ENCODE assay signal across 8 cellular contexts in the genomic region with DNA sequence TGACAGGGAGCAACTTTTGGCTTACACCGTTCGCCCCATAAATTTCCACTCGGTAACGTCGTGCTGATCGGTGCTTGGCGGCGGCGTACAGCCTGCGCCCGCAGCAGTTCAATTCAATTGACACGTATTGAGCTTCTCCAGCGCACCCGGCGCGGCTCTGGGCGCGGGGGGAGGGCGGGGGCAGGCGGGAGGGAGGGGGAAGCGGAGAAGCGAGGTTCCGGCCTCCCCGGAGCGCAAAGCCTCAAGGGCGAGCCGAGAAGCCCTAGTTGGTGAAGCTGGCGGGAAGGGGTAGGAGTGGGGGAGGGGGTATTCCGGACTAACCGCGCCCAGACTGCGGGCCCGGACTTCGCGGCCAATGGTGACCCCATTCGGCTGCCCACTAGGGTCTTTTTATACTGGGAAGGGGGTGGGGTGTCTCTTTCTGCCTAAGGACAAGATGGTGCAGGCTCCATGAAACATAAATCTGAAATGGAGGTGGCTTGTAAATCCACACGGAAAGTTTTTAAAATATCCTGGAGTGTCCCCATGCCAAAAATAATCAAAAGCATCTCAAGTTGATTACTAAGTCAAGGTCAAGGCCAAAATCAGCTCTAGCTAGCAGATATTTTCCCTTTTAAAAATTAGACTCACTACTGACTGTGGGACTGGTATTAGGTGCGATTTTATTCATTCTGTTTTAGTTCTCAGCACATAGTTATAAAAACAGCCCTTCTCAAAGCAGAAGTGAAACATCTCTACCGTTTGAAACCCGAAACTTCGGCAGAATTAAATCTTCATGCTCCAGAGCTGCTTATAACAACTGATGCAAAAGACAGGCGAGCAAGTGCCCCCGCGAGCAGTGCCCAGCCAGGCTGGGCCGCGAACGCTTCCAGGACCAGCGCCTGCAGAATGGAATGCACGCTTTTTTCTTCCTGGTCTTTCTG. TPM values are rescaled to one million over a fixed set of nuclear protein-coding genes. Genes with fewer than 3 reads are reported as not detected.
A peak's percentile ranks its signal among the peaks of the same experiment; 100 is the strongest.
DNase-seq lines count a peak whose midpoint lies in the region; ATAC-seq and TF ChIP-seq lines count a peak whose summit lies in the region.

No MANE protein-coding gene starts in this region.

- 9 to 43% (median 17%) methylated on average over 7 to 49 of the region's 49 CpGs for WGBS in adrenal gland, 4 donors

- H3K27ac ChIP-seq in RWPE2 (ENCODE audit: poor library complexity, severe bottlenecking) (peak overlapping the region; percentile 57), adrenal gland (peak overlapping the region in 4 of 5 donors; percentile 21 to 88 (median 74))

- TF ChIP-seq POLR2A in adrenal gland (IDR thresholded peaks at IDR 0.05) = no peak

- no peaks in the 10 kb centered on the region for H3K9me3 ChIP-seq in RWPE2 (ENCODE audit: severe bottlenecking)
- no peaks in the 10 kb centered on the region for H3K9me3 ChIP-seq in adrenal gland (replicated peaks in 1 of 3)

- no peak for TF ChIP-seq CTCF in AG04449 (IDR thresholded peaks at IDR 0.05; ENCODE audit: insufficient read depth, low read length, missing control alignments)
- no peak for TF ChIP-seq CTCF in RWPE2 (IDR thresholded peaks at IDR 0.05; ENCODE audit: poor library complexity, severe bottlenecking)
- TF ChIP-seq CTCF in adrenal gland (IDR thresholded peaks at IDR 0.05) = no peak

- H3K4me1 ChIP-seq in RWPE2 (ENCODE audit: insufficient read depth, poor library complexity, severe bottlenecking) (no peaks in the 10 kb centered on the region), adrenal gland (replicated peaks in 1 of 2) (peaks cover 11% of the 10 kb centered on the region in 2 donors)

- intact Hi-C loops in adrenal gland (cut with DNase I) = loop anchor here in 1 of 2 donors (10.0 kb wide), 1 partner anchor 85 kb away; no protein-coding TSS in a partner anchor
- intact Hi-C loops in left colon (cut with DNase I, micrococcal nuclease) = no loop called here

- DNase-seq in AG04449 (ENCODE audit: low read depth, low spot score) (no peak), RWPE2 (ENCODE audit: low spot score) (no peak), adrenal gland (peak; percentile 40 to 68 (median 59)), left colon (peak; percentile 61 to 67)
- peak; percentile 58 to 65 for DNase-seq in stimulated activated naive CD8-positive, alpha-beta T cell treated with anti-CD3 and anti-CD28 coated beads, Interleukin-15, amount 100 ng/mL, for 72 hours

- H3K4me3 Mint-ChIP-seq in stimulated activated naive CD8-positive, alpha-beta T cell treated with anti-CD3 and anti-CD28 coated beads, Interleukin-15, amount 100 ng/mL, for 72 hours = peak overlapping the region; percentile 87 to 89

- no peaks in the 10 kb centered on the region for H3K27me3 ChIP-seq in RWPE2 (ENCODE audit: insufficient read depth, poor library complexity, severe bottlenecking)
- peaks cover 32% of the 10 kb centered on the region for H3K27me3 ChIP-seq in adrenal gland

- peak overlapping the region; percentile 61 for H3K4me3 ChIP-seq in AG04449 (ENCODE audit: low read depth, low read length)
- peak overlapping the region; percentile 87 for H3K4me3 ChIP-seq in RWPE2 (ENCODE audit: severe bottlenecking)
- peak overlapping the region in 1 of 4 donors; percentile 57 for H3K4me3 ChIP-seq in adrenal gland

- peaks cover 32% of the 10 kb centered on the region for H3K4me1 Mint-ChIP-seq in stimulated activated naive CD8-positive, alpha-beta T cell treated with anti-CD3 and anti-CD28 coated beads, Interleukin-15, amount 100 ng/mL, for 72 hours

- CTCF ChIA-PET in AG04449 (lab: Yijun Ruan, JAX) = interaction anchor here (1.0 kb wide), 1 partner anchor 285 kb away, joined by 3 read pairs; no protein-coding TSS in a partner anchor

- H3K9me3 Mint-ChIP-seq in stimulated activated naive CD8-positive, alpha-beta T cell treated with anti-CD3 and anti-CD28 coated beads, Interleukin-15, amount 100 ng/mL, for 72 hours = no peaks in the 10 kb centered on the region

- peak overlapping the region; percentile 42 to 69 for H3K27ac Mint-ChIP-seq in stimulated activated naive CD8-positive, alpha-beta T cell treated with anti-CD3 and anti-CD28 coated beads, Interleukin-15, amount 100 ng/mL, for 72 hours

- POLR2A ChIA-PET in AG04449 (lab: Yijun Ruan, JAX) = no interaction called here

- peak; percentile 31 for ATAC-seq in GM18520 (IDR thresholded peaks at IDR 0.05; ENCODE audit: unreplicated experiment)
- peak; percentile 31 for ATAC-seq in HG03558 (IDR thresholded peaks at IDR 0.05; ENCODE audit: extremely low read depth, unreplicated experiment)
- ATAC-seq in RWPE2 (ENCODE audit: low read depth) = peak; percentile 4; the same call in 2 of the 3 replicates
- peak; percentile 27 for ATAC-seq in left colon
- peak; percentile 39 for ATAC-seq in stimulated activated naive CD8-positive, alpha-beta T cell treated with anti-CD3 and anti-CD28 coated beads, Interleukin-15, amount 100 ng/mL, for 72 hours
- ATAC-seq in GM18502 (IDR thresholded peaks at IDR 0.05; ENCODE audit: poor library complexity, unreplicated experiment) = no peak

- H3K36me3 ChIP-seq in RWPE2 (ENCODE audit: low read depth) (no peaks in the 10 kb centered on the region), adrenal gland (replicated peaks in 1 of 2) (no peaks in the 10 kb centered on the region)

- no peaks in the 10 kb centered on the region for H3K27me3 Mint-ChIP-seq in stimulated activated naive CD8-positive, alpha-beta T cell treated with anti-CD3 and anti-CD28 coated beads, Interleukin-15, amount 100 ng/mL, for 72 hours

RNA-seq across cellular contexts. Expression of gene BCOR, which starts 1.5 kb away (rescaled TPM):
- 10 to 100 TPM; 21.7 to 42.9 (median 30.6) TPM for total RNA-seq in adrenal gland
- 10 to 100 TPM; 13.7 to 16.0 (median 14.0) TPM for polyA plus RNA-seq in adrenal gland
- total RNA-seq in left colon = 10 to 100 TPM; 19.0 to 24.4 TPM

Comparison
In these comparisons a context has a peak if more than half of its experiments do, and no peak if none do; other contexts are left out.
1. DNase-seq: peak in adrenal gland (7 of 7), left colon (2 of 2) and stimulated activated naive CD8-positive, alpha-beta T cell treated with anti-CD3 and anti-CD28 coated beads, Interleukin-15, amount 100 ng/mL, for 72 hours (2 of 2); none in AG04449 (single experiment) and RWPE2 (single experiment).